In the genomic region with DNA sequence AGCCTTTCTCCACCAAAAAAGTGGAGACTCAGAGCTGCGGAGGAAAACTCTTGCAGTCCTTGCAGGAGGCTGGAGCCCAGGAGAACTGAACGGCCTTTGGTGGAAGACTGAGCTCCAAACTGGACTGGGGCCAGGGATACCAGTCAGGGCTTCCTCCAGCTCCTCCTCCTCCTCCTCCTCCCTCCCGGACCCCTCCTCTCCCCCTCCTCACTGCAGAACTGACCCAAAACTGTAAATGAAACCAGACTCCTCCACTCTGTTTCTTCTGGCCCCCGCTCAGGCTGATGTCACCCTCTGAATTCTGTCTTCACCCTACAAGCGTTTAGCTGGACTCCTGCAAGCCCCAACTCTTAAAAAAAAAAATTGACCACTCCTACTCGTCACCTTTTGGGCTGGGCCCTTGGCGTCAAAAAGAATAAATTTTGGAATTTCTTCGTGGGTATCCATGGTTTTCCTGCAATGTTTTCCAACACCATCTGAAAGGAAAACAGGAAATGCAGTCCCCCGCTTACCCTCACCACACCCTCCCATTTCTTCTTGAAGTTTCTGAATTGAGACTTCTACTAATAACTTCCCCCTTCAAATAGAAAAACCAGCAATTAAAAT, we compare ENCODE assay signal across 1 cellular context.
TF ChIP-seq lines count a peak whose summit lies in the region.

COL6A3 (minus strand) TSS at position 109 of the 606 bp plus-strand sequence. CDS start 17,347 bp downstream, outside the sequence.

TF ChIP-seq in IMR-90, 13 proteins besides CTCF, POLR2A, EP300 and RAD21 (continued from another document):
- TF ChIP-seq, protein P1, sequence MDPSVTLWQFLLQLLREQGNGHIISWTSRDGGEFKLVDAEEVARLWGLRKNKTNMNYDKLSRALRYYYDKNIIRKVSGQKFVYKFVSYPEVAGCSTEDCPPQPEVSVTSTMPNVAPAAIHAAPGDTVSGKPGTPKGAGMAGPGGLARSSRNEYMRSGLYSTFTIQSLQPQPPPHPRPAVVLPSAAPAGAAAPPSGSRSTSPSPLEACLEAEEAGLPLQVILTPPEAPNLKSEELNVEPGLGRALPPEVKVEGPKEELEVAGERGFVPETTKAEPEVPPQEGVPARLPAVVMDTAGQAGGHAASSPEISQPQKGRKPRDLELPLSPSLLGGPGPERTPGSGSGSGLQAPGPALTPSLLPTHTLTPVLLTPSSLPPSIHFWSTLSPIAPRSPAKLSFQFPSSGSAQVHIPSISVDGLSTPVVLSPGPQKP (IDR thresholded peaks at IDR 0.05; ENCODE audit: borderline replicate concordance, low read depth, low read length), result no peak
TF ChIP-seq in IMR-90: peak in this region for 3.
